Comparison of ENCODE assay signal across 17 cellular contexts in the genomic region with DNA sequence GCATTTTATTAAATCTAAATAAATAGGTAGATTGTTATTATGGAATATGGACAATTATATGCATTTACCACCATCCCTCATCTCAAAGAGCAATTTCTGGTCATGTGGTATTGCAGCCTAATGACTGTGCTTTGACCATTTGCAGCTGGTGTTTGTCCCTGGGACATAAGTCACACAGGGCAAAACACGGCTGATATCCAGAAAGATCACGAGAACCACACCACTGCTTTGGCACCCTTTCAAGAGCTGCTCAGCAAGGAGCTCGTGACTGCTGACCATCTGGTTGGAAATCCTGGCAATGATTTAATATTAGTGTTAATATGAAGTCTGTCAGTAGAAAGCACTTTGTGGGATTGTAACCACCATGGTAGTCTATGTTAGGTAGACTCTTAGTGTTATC.
DNase-seq lines count a peak whose midpoint lies in the region; ATAC-seq, FAIRE-seq and TF ChIP-seq lines count a peak whose summit lies in the region.
"Had no signal": no experiment of that assay in that cellular context is flagged by ENCODE, and none has a peak within 500 bp of the region (broad histone marks: within the 10 kb centered on the region; RNA-seq: fewer than 3 reads in every experiment).

No MANE protein-coding gene starts in this region.

- H3K27me3 ChIP-seq in stomach = no peaks in the 10 kb centered on the region
- H3K27me3 ChIP-seq: esophagus muscularis mucosa had no signal

- H3K4me1 Mint-ChIP-seq in stimulated activated naive CD8-positive, alpha-beta T cell treated with anti-CD3 and anti-CD28 coated beads, Interleukin-15, amount 100 ng/mL, for 72 hours = no peaks in the 10 kb centered on the region

- no peak for ATAC-seq in stimulated activated naive CD8-positive, alpha-beta T cell treated with anti-CD3 and anti-CD28 coated beads, Interleukin-15, amount 100 ng/mL, for 72 hours

- no peaks in the 10 kb centered on the region for H3K4me1 ChIP-seq in stomach

- no peaks in the 10 kb centered on the region for H3K9me3 ChIP-seq in stomach
- H3K9me3 ChIP-seq: esophagus muscularis mucosa, thoracic aorta had no signal

- no peak overlapping the region for H3K4me3 Mint-ChIP-seq in stimulated activated naive CD8-positive, alpha-beta T cell treated with anti-CD3 and anti-CD28 coated beads, Interleukin-15, amount 100 ng/mL, for 72 hours
- H3K4me3 Mint-ChIP-seq: activated naive CD4-positive, alpha-beta T cell treated with anti-CD3 and anti-CD28 coated beads for 36 hours; T-helper 2 cell treated with Interferon-gamma antibody and Interleukin-4, amounts not matched to agents 5 μg/mL and 100 μg/mL, for 36 hours had no signal

- H3K36me3 ChIP-seq in stomach = no peaks in the 10 kb centered on the region
- H3K36me3 ChIP-seq: esophagus muscularis mucosa, thoracic aorta had no signal

- 12 to 38% (median 29%) methylated on average over 3 of the region's 3 CpGs for WGBS in stomach, 5 donors

- peak; percentile 82 for FAIRE-seq in islet of Langerhans (lab: Jason Lieb, UNC)

- H3K27ac ChIP-seq in stomach = no peak overlapping the region
- H3K27ac ChIP-seq: 22Rv1, C4-2B, esophagus muscularis mucosa, thoracic aorta had no signal

- H3K27me3 Mint-ChIP-seq in stimulated activated naive CD8-positive, alpha-beta T cell treated with anti-CD3 and anti-CD28 coated beads, Interleukin-15, amount 100 ng/mL, for 72 hours = no peaks in the 10 kb centered on the region

- H3K9me3 Mint-ChIP-seq in stimulated activated naive CD8-positive, alpha-beta T cell treated with anti-CD3 and anti-CD28 coated beads, Interleukin-15, amount 100 ng/mL, for 72 hours = no peaks in the 10 kb centered on the region
- H3K9me3 Mint-ChIP-seq: activated naive CD4-positive, alpha-beta T cell treated with anti-CD3 and anti-CD28 coated beads for 36 hours; T-helper 2 cell treated with Interferon-gamma antibody and Interleukin-4, amounts not matched to agents 5 μg/mL and 100 μg/mL, for 36 hours had no signal

- no peak overlapping the region for H3K27ac Mint-ChIP-seq in stimulated activated naive CD8-positive, alpha-beta T cell treated with anti-CD3 and anti-CD28 coated beads, Interleukin-15, amount 100 ng/mL, for 72 hours
- H3K27ac Mint-ChIP-seq: activated naive CD4-positive, alpha-beta T cell treated with anti-CD3 and anti-CD28 coated beads for 36 hours; T-helper 2 cell treated with Interferon-gamma antibody and Interleukin-4, amounts not matched to agents 5 μg/mL and 100 μg/mL, for 36 hours had no signal

- intact Hi-C loops in stomach (cut with DNase I; ENCODE audit: low total_unique reads) = no loop called here

- no peak for TF ChIP-seq EP300 in stomach (IDR thresholded peaks at IDR 0.05)

- TF ChIP-seq POLR2A in stomach (IDR thresholded peaks at IDR 0.05) = no peak

- TF ChIP-seq CTCF in choroid plexus epithelial cell (conservative IDR thresholded peaks at IDR 0.05; ENCODE audit: low read depth, low read length) (no peak), stomach (IDR thresholded peaks at IDR 0.05) (no peak)

- peak; percentile 8 for DNase-seq in NCI-H1092 treated with DMSO at 0.1 percent for 48 hours (lab: John Stamatoyannopoulos, UW)
- no peak for DNase-seq in NCI-H1092 (lab: John Stamatoyannopoulos, UW)
- DNase-seq in choroid plexus epithelial cell (ENCODE audit: low read depth) = peak; percentile 2
- DNase-seq in stomach = peak; percentile 65
- no peak for DNase-seq in DMS79 treated with DMSO at 0.1 percent for 48 hours (lab: John Stamatoyannopoulos, UW)
- DNase-seq in NCI-H187 (lab: John Stamatoyannopoulos, UW) = no peak
- no peak for DNase-seq in stimulated activated naive CD8-positive, alpha-beta T cell treated with anti-CD3 and anti-CD28 coated beads, Interleukin-15, amount 100 ng/mL, for 72 hours
- DNase-seq: activated naive CD4-positive, alpha-beta T cell treated with anti-CD3 and anti-CD28 coated beads for 36 hours; dermis blood vessel endothelial cell; retina; SHP77 treated with DMSO at 0.1 percent for 48 hours had no signal

- no peak overlapping the region for H3K4me3 ChIP-seq in choroid plexus epithelial cell (ENCODE audit: low read depth, low read length)
- H3K4me3 ChIP-seq in stomach = no peak overlapping the region
- H3K4me3 ChIP-seq: esophagus muscularis mucosa, thoracic aorta had no signal

Comparison
In these comparisons a context has a peak if more than half of its experiments do, and no peak if none do; other contexts are left out.
1. DNase-seq: peak in NCI-H1092 treated with DMSO at 0.1 percent for 48 hours (single experiment), choroid plexus epithelial cell (single experiment) and stomach (single experiment); none in NCI-H1092 (single experiment), DMS79 treated with DMSO at 0.1 percent for 48 hours (single experiment), NCI-H187 (0 of 2) and stimulated activated naive CD8-positive, alpha-beta T cell treated with anti-CD3 and anti-CD28 coated beads, Interleukin-15, amount 100 ng/mL, for 72 hours (0 of 2).